Comparison of ENCODE assay signal across 23 cellular contexts in genomic region chr2:161352718-161353117, GRCh38. TPM values are rescaled to one million over a fixed set of nuclear protein-coding genes. Genes with fewer than 3 reads are reported as not detected.
DNase-seq lines count a peak whose midpoint lies in the region; ATAC-seq and TF ChIP-seq lines count a peak whose summit lies in the region.
"Had no signal": no experiment of that assay in that cellular context is flagged by ENCODE, and none has a peak within 500 bp of the region (broad histone marks: within the 10 kb centered on the region; RNA-seq: fewer than 3 reads in every experiment).

No MANE protein-coding gene starts in this region.

- TF ChIP-seq CTCF in omental fat pad (IDR thresholded peaks at IDR 0.05): no peak

- DNase-seq in D341Med (ENCODE audit: low spot score): peak; percentile 23
- peak; percentile 76 for DNase-seq in NCI-H82 (lab: John Stamatoyannopoulos, UW)
- DNase-seq in kidney glomerular epithelial cell (lab: John Stamatoyannopoulos, UW): peak; percentile 3
- no peak for DNase-seq in NCI-H1436 treated with DMSO at 0.1 percent for 48 hours (lab: John Stamatoyannopoulos, UW)
- DNase-seq in NCI-H748 treated with DMSO at 0.1 percent for 48 hours (lab: John Stamatoyannopoulos, UW): no peak
- no peak for DNase-seq in omental fat pad (ENCODE audit: low spot score)
- DNase-seq: activated B cell treated with CpG ODN at 0.5 μM for 24 hours; activated CD4-positive, alpha-beta T cell treated with anti-CD3 and anti-CD28 coated beads, Interleukin-2, amount 50 U/mL, for 4 hours; activated CD8-positive, alpha-beta memory T cell treated with anti-CD3 and anti-CD28 coated beads, Interleukin-2, amount 50 U/mL, for 4 hours; aorta; caudate nucleus; CD4-positive, alpha-beta T cell; DMS79 treated with DMSO at 0.1 percent for 48 hours; glutamatergic neuron; GM23248; MG63; NCI-H226; posterior cingulate gyrus; substantia nigra had no signal

- peak; percentile 35 for ATAC-seq in GM18868 (IDR thresholded peaks at IDR 0.05; ENCODE audit: unreplicated experiment)
- no peak for ATAC-seq in omental fat pad (ENCODE audit: low FRiP score)
- ATAC-seq: activated naive CD4-positive, alpha-beta T cell treated with anti-CD3 and anti-CD28 coated beads, Interleukin-2, amount 50 U/mL, for 72 hours; activated T-helper 17 cell treated with anti-CD3 and anti-CD28 coated beads, Interleukin-2, amount 50 U/mL, for 72 hours; SK-N-SH treated with all-trans-retinoic acid at 6 μM for 48 hours had no signal

RNA-seq across cellular contexts. Expression of gene PSMD14, which starts 44.5 kb away (rescaled TPM):
- total RNA-seq in omental fat pad: 10 to 100 TPM; 29.9 to 59.2 (median 36.1) TPM

Comparison
In these comparisons a context has a peak if more than half of its experiments do, and no peak if none do; other contexts are left out.
1. DNase-seq: peak in D341Med (single experiment), NCI-H82 (single experiment) and kidney glomerular epithelial cell (single experiment); none in NCI-H1436 treated with DMSO at 0.1 percent for 48 hours (single experiment), NCI-H748 treated with DMSO at 0.1 percent for 48 hours (single experiment) and omental fat pad (single experiment).